In genomic region chr13:98176777-98177608, GRCh38 we compare ENCODE assay signal across 22 cellular contexts. TPM values are rescaled to one million over a fixed set of nuclear protein-coding genes. Genes with fewer than 3 reads are reported as not detected.
A peak's percentile ranks its signal among the peaks of the same experiment; 100 is the strongest.
DNase-seq lines count a peak whose midpoint lies in the region; ATAC-seq, FAIRE-seq and TF ChIP-seq lines count a peak whose summit lies in the region.
"Had no signal": no experiment of that assay in that cellular context is flagged by ENCODE, and none has a peak within 500 bp of the region (broad histone marks: within the 10 kb centered on the region; RNA-seq: fewer than 3 reads in every experiment).

RNF113B (minus strand) TSS chr13:98177269; CDS start chr13:98177236, 33 bp downstream.

- peak within 1 kb of the TSS; percentile 19; the same call in 1 of the 3 replicates for H2BK15ac ChIP-seq in IMR-90 (ENCODE audit: low read depth, low read length)

- H3K18ac ChIP-seq in IMR-90 (ENCODE audit: low read depth, low read length): peak within 1 kb of the TSS; percentile 66

- H3K4me3 Mint-ChIP-seq in nephron: no peak within 1 kb of the TSS
- H3K4me3 Mint-ChIP-seq: CD8-positive, alpha-beta memory T cell had no signal

- peaks cover 37 to 83% of the 10 kb centered on the region in 2 experiments for H3K79me1 ChIP-seq in IMR-90 (ENCODE audit: low read depth in 1 of 2, low read length in 2 of 2)

- BruUV-seq in IMR-90 (replicated peaks; lab: Mats Ljungman, UMichigan) (no TSS peak), K562 (replicated peaks; lab: Mats Ljungman, UMichigan) (no TSS peak)

- H2AK5ac ChIP-seq in IMR-90 (ENCODE audit: low read depth, low read length): peak within 1 kb of the TSS; percentile 79

- POLR2A ChIA-PET in IMR-90 (lab: Charles Lee; ENCODE audit: unreplicated experiment) (no interaction called here), K562 (lab: Yijun Ruan, JAX) (no interaction called here), HEK293T (lab: Yijun Ruan, JAX) (no interaction called here)

- H2BK120ac ChIP-seq in IMR-90 (ENCODE audit: low read depth, low read length): peak within 1 kb of the TSS; percentile 58

- H3K27me3 ChIP-seq in IMR-90 (ENCODE audit: control insufficient read depth, insufficient read depth, low read length) (no peaks in the 10 kb centered on the region), K562 (ENCODE audit: control insufficient read depth in 2 of 2, insufficient read depth in 2 of 2, low read length in 2 of 2) (peaks cover 11 to 28% of the 10 kb centered on the region in 2 experiments), aorta (ENCODE audit: control insufficient read depth in 1 of 2, insufficient read depth in 2 of 2, low read length in 1 of 2) (no peaks in the 10 kb centered on the region)

- H3K4me2 ChIP-seq in IMR-90 (ENCODE audit: low read depth, low read length) (peak within 1 kb of the TSS; percentile 24; the same call in 1 of the 2 replicates), K562 (ENCODE audit: insufficient read depth, low read length) (no peak within 1 kb of the TSS)

- dilution Hi-C loops in IMR-90 (cut with HindIII; ENCODE audit: low sequenced_read_pairs, unreplicated experiment): no loop called here

- TF ChIP-seq EP300 in K562 (IDR thresholded peaks at IDR 0.05; ENCODE audit: low read length): no peak

- TF ChIP-seq RAD21 in IMR-90 (IDR thresholded peaks at IDR 0.05; ENCODE audit: low read length) (no peak), K562 (CRISPR knock-in tag; conservative IDR thresholded peaks at IDR 0.05 in 1 of 2, IDR thresholded peaks at IDR 0.05 in 1 of 2) (no peak)

- no peak within 1 kb of the TSS for H3K23ac ChIP-seq in IMR-90 (ENCODE audit: low read depth, low read length)

- H3K4me1 ChIP-seq in IMR-90 (ENCODE audit: control insufficient read depth, insufficient read depth, low read length) (peaks cover 34% of the 10 kb centered on the region), K562 (replicated peaks in 1 of 2; ENCODE audit: control insufficient read depth in 2 of 2, insufficient read depth in 2 of 2, low read length in 2 of 2) (peaks cover 0 to 8% of the 10 kb centered on the region in 2 experiments; a peak in 2 of 5 replicates), aorta (ENCODE audit: control insufficient read depth in 1 of 2, insufficient read depth in 2 of 2, low read length in 2 of 2) (peaks cover 0 to 3% of the 10 kb centered on the region in 2 donors)

- H3K9ac ChIP-seq in IMR-90 (ENCODE audit: low read depth, low read length): peak within 1 kb of the TSS; percentile 53
- H3K9ac ChIP-seq in K562 (ENCODE audit: insufficient read depth in 1 of 2, low read depth in 2 of 2, low read length in 2 of 2): no peak within 1 kb of the TSS

- H3K27ac ChIP-seq in IMR-90 (ENCODE audit: insufficient read depth, low read length) (peak within 1 kb of the TSS; percentile 92), K562 (ENCODE audit: extremely low read depth, low read depth, low read length) (no peak within 1 kb of the TSS), aorta (ENCODE audit: low read depth in 1 of 2, low read length in 2 of 2) (no peak within 1 kb of the TSS)
- H3K27ac ChIP-seq: SK-N-MC had no signal

- H3K4me3 ChIP-seq in IMR-90 (ENCODE audit: insufficient read depth, low read depth, low read length): no peak within 1 kb of the TSS
- no peak within 1 kb of the TSS for H3K4me3 ChIP-seq in K562
- H3K4me3 ChIP-seq in aorta (ENCODE audit: low read length in 2 of 2): no peak within 1 kb of the TSS
- H3K4me3 ChIP-seq: SK-N-MC had no signal

- H3K9me3 ChIP-seq in IMR-90 (ENCODE audit: control insufficient read depth, insufficient read depth, low read length) (no peaks in the 10 kb centered on the region), K562 (replicated peaks; ENCODE audit: control insufficient read depth, insufficient read depth, low read depth, low read length) (no peaks in the 10 kb centered on the region), aorta (ENCODE audit: control insufficient read depth, low read length) (no peaks in the 10 kb centered on the region)

- peak within 1 kb of the TSS in 1 of 2 experiments; percentile 28; a peak in 1 of 4 replicates for H4K8ac ChIP-seq in IMR-90 (ENCODE audit: low read depth in 2 of 2, low read length in 2 of 2)

- in situ Hi-C loops in IMR-90 (cut with MboI; ENCODE audit: low sequenced_read_pairs) (no loop called here), K562 (cut with MboI) (no loop called here)

- no peak for TF ChIP-seq POLR2A in IMR-90 (IDR thresholded peaks at IDR 0.05; ENCODE audit: low read depth, low read length)
- no peak for TF ChIP-seq POLR2A in K562 (conservative IDR thresholded peaks at IDR 0.05)

- intact Hi-C loops in IMR-90 (cut with micrococcal nuclease) (no loop called here), K562 (cut with micrococcal nuclease) (no loop called here), aorta (cut with DNase I) (no loop called here)

- peaks cover 70% of the 10 kb centered on the region for H3K4me1 Mint-ChIP-seq in nephron
- H3K4me1 Mint-ChIP-seq: CD8-positive, alpha-beta memory T cell had no signal

- H2BK5ac ChIP-seq in IMR-90 (ENCODE audit: low read depth, low read length, poor library complexity, severe bottlenecking): peak within 1 kb of the TSS; percentile 77

- H4K20me1 ChIP-seq in IMR-90 (ENCODE audit: insufficient read depth, low read length): peaks cover 19% of the 10 kb centered on the region; the same call in 1 of the 2 replicates
- no peaks in the 10 kb centered on the region for H4K20me1 ChIP-seq in K562 (replicated peaks; ENCODE audit: control insufficient read depth, insufficient read depth, low read length)

- H3K36me3 ChIP-seq in IMR-90 (ENCODE audit: control insufficient read depth, insufficient read depth, low read length): peaks cover 13% of the 10 kb centered on the region
- no peaks in the 10 kb centered on the region for H3K36me3 ChIP-seq in K562 (ENCODE audit: control insufficient read depth, insufficient read depth, low read length)
- H3K36me3 ChIP-seq in aorta (ENCODE audit: control insufficient read depth in 1 of 2, insufficient read depth in 2 of 2, low read length in 1 of 2): no peaks in the 10 kb centered on the region

- H3K9me3 Mint-ChIP-seq in nephron: peaks cover 10% of the 10 kb centered on the region

- CTCF ChIA-PET in IMR-90 (lab: Yijun Ruan, JAX) (interaction anchor here (1.1 kb wide), 1 partner anchor 8 kb away, joined by 3 read pairs; no protein-coding TSS in a partner anchor), K562 (lab: Yijun Ruan, JAX; ENCODE audit: low intra/inter-chr PET ratio) (no interaction called here), HEK293T (lab: Yijun Ruan, JAX) (no interaction called here)

- H2AK9ac ChIP-seq in IMR-90 (replicated peaks; ENCODE audit: low read depth, low read length, poor library complexity): no peak within 1 kb of the TSS

- H4K5ac ChIP-seq in IMR-90 (ENCODE audit: low read depth, low read length): peak within 1 kb of the TSS; percentile 51; the same call in 1 of the 2 replicates

- peak within 1 kb of the TSS in 2 of 3 experiments; percentile 51 to 94 for H3K27ac Mint-ChIP-seq in nephron

- no peaks in the 10 kb centered on the region for H3K79me2 ChIP-seq in K562 (ENCODE audit: control insufficient read depth, insufficient read depth, low read length)

- peak within 1 kb of the TSS; percentile 82 for H4K91ac ChIP-seq in IMR-90 (ENCODE audit: insufficient read depth, low read depth, low read length)

- H2BK20ac ChIP-seq in IMR-90 (ENCODE audit: low read depth, low read length): peak within 1 kb of the TSS; percentile 45; the same call in 1 of the 2 replicates

- H3K36me3 Mint-ChIP-seq in nephron (ENCODE audit: low read depth): peaks cover 44% of the 10 kb centered on the region
- H3K36me3 Mint-ChIP-seq: CD8-positive, alpha-beta memory T cell had no signal

- H2AFZ ChIP-seq in IMR-90 (replicated peaks; ENCODE audit: low read length, poor library complexity) (no peak within 1 kb of the TSS), K562 (ENCODE audit: low read depth, low read length) (no peak within 1 kb of the TSS)

- ATAC-seq in IMR-90 (ENCODE audit: low read depth) (no peak), K562 (no peak), aorta (ENCODE audit: low FRiP score) (peak; percentile 40)

- FAIRE-seq in K562 (lab: Jason Lieb, UNC): no peak
- FAIRE-seq: D721Med, GM12892, RCC 7860 had no signal

- peak within 1 kb of the TSS; percentile 23 for H3K14ac ChIP-seq in IMR-90 (replicated peaks; ENCODE audit: low read depth, low read length)

- no peaks in the 10 kb centered on the region for H3K27me3 Mint-ChIP-seq in nephron (ENCODE audit: low read depth)

- TF ChIP-seq CTCF in IMR-90 (conservative IDR thresholded peaks at IDR 0.05; ENCODE audit: low read depth, low read length) (no peak), K562 (IDR thresholded peaks at IDR 0.05 in 2 of 3, conservative IDR thresholded peaks at IDR 0.05 in 1 of 3; ENCODE audit: insufficient read depth in 2 of 3, low read depth in 1 of 3, low read length in 3 of 3) (no peak), nephron (IDR thresholded peaks at IDR 0.05; ENCODE audit: unreplicated experiment in 3 of 3) (no peak)

- H3K4ac ChIP-seq in IMR-90 (ENCODE audit: low read depth, low read length): peak within 1 kb of the TSS; percentile 79

- H3K9me1 ChIP-seq in IMR-90 (ENCODE audit: insufficient read depth, low read length): peaks cover 17% of the 10 kb centered on the region
- H3K9me1 ChIP-seq in K562 (ENCODE audit: control insufficient read depth, insufficient read depth, low read length): no peaks in the 10 kb centered on the region

- DNase-seq in IMR-90: no peak
- DNase-seq in K562 (ENCODE audit: extremely low read depth in 1 of 4, low spot score in 3 of 4): peak in 1 of 4 experiments; percentile 1
- no peak for DNase-seq in aorta
- DNase-seq in HEK293T (ENCODE audit: extremely low spot score): no peak
- no peak for DNase-seq in NCI-H526 (lab: John Stamatoyannopoulos, UW)
- no peak for DNase-seq in midbrain (lab: John Stamatoyannopoulos, UW)
- DNase-seq: ACHN; C1 segment of cervical spinal cord; CD8-positive, alpha-beta memory T cell; HCEC 1CT; KBM-7; NCI-H1105; NCI-H1694 treated with DMSO at 0.1 percent for 48 hours; NCI-H748 treated with DMSO at 0.1 percent for 48 hours; Right ventricle myocardium superior had no signal

- no peak within 1 kb of the TSS for H3K56ac ChIP-seq in IMR-90 (ENCODE audit: extremely low read depth, insufficient read depth, low read length)

- WGBS in IMR-90 (ENCODE audit: extremely low coverage in 2 of 2, insufficient read length in 1 of 2), 2 experiments: 97% methylated on average over 36 of the region's 58 CpGs; no CpG with 5 or more reads in 1 of the 2 experiments
- WGBS in K562 (ENCODE audit: insufficient coverage, low coverage, missing lambda C conversion rate): 7% methylated on average over 31 of the region's 58 CpGs
- WGBS in aorta, 2 donors: 95% methylated on average over 54 to 58 of the region's 58 CpGs

RNA-seq across cellular contexts. Expression of gene RNF113B, which starts in this region (rescaled TPM):
- total RNA-seq in IMR-90 (2012; rRNA removed) (not detected in 2 replicates), K562 (2014; rRNA removed) (not detected in 2 replicates), K562 (2014; rRNA removed; fragmentation: Illumina TruSeq; extraction: Trizol) (not detected in 2 replicates), K562 (2015; rRNA removed; fragmentation: Illumina TruSeq; extraction: Trizol) (0.11 TPM in 1 of 2 replicates, not detected in the other), K562 (2021) (not detected in 2 replicates), aorta (not detected)
- polyA plus RNA-seq in IMR-90 (2012; rRNA removed) (not detected in 2 replicates), K562 (2011; rRNA removed) (not detected in 2 replicates), K562 (2014; fragmentation: Illumina TruSeq; extraction: Trizol) (0.09 TPM in 1 of 2 replicates, not detected in the other), K562 (2014; fragmentation: Nextera tagmentation; extraction: Ambion mirVana) (not detected), K562 (2014; rRNA removed) (not detected in 2 replicates), aorta (not detected)
- not detected in 2 replicates for polyA plus RNA-seq in IMR-90 (2012; cell fraction: cytosol; rRNA removed)
- not detected in 2 replicates for polyA plus RNA-seq in IMR-90 (2012; cell fraction: nucleus; rRNA removed; ENCODE audit: low replicate concordance)
- total RNA-seq in K562 (2011; cell fraction: chromatin; rRNA removed; ENCODE audit: low replicate concordance): not detected in 2 replicates
- not detected in 2 replicates for total RNA-seq in K562 (2011; cell fraction: nucleolus; rRNA removed)
- not detected in 2 replicates for total RNA-seq in K562 (2011; cell fraction: nucleoplasm; rRNA removed)
- polyA plus RNA-seq in K562 (2011; cell fraction: cytosol; rRNA removed): not detected in 2 replicates
- polyA plus RNA-seq in K562 (2011; cell fraction: nucleus; rRNA removed): not detected in 2 replicates
- 0.10 and 0.32 TPM in 2 replicates for polyA plus RNA-seq in K562 (2012)
- polyA minus RNA-seq in K562 (2011; rRNA and poly(A)+ RNA removed): not detected in 2 replicates
- not detected in 2 replicates for polyA minus RNA-seq in K562 (2011; cell fraction: cytosol; rRNA and poly(A)+ RNA removed)
- not detected in 2 replicates for polyA minus RNA-seq in K562 (2011; cell fraction: nucleus; rRNA and poly(A)+ RNA removed)
- total RNA-seq: CD8-positive, alpha-beta memory T cell; NCI-H460; OCI-LY7; Right ventricle myocardium superior had no signal
- polyA plus RNA-seq: CD8-positive, alpha-beta memory T cell had no signal

Comparison
In these comparisons a context has a peak if more than half of its experiments do, and no peak if none do; other contexts are left out.
1. Peak in ATAC-seq in aorta; RNA of the gene not detected or under 1 TPM.